In the genomic region with DNA sequence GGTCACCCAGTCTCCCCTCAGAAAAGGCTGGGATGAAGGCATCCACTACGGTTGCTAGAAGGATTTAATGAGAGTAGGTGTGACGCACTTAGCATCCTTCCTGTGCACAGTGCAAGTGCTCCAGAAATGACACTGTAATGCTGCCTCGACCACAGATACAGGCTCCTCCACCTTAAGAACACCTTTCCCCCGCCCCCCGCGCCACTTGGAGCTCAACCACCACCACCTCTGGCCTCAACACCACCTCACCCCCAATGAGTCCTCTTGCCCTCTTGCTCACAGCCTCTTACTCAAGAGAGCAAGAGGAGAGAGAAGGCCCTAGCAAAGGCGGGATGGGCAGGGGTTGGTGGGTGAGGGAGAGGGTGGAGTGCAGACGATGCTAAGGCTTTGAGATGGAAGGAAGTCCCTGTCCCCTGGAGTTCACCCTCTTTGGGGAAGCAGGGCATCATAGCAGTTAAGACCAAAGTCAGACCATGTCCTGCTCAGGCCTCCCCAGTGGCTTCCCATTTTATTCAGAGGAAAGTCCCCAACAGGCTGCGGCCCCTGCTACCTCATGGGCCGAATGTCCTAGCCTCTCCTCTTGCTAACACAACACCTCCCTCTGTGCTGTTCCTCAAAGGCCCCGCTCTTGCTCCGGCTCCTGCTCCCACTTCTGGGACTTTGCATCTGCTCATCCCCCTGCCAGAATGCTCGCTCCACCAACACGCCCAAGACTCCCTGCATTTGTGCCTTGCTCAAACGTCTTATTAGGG, we compare ENCODE assay signal across 1 cellular context.
TF ChIP-seq lines count a peak whose summit lies in the region.

No MANE protein-coding gene starts in this region.

TF ChIP-seq in HepG2, 621 proteins besides CTCF, POLR2A, EP300 and RAD21:
- TF ChIP-seq ZNF30 (CRISPR knock-in tag; IDR thresholded peaks at IDR 0.05) = no peak
- no peak for TF ChIP-seq ZMYM4 (CRISPR knock-in tag; IDR thresholded peaks at IDR 0.05)
- TF ChIP-seq GATAD1 (CRISPR knock-in tag; IDR thresholded peaks at IDR 0.05) = no peak
- no peak for TF ChIP-seq HHEX (CRISPR knock-in tag; IDR thresholded peaks at IDR 0.05)
- no peak for TF ChIP-seq KMT2A (CRISPR knock-in tag; IDR thresholded peaks at IDR 0.05)
- no peak for TF ChIP-seq NCOR1 (IDR thresholded peaks at IDR 0.05; ENCODE audit: borderline replicate concordance, low read length)
- TF ChIP-seq, protein P1, sequence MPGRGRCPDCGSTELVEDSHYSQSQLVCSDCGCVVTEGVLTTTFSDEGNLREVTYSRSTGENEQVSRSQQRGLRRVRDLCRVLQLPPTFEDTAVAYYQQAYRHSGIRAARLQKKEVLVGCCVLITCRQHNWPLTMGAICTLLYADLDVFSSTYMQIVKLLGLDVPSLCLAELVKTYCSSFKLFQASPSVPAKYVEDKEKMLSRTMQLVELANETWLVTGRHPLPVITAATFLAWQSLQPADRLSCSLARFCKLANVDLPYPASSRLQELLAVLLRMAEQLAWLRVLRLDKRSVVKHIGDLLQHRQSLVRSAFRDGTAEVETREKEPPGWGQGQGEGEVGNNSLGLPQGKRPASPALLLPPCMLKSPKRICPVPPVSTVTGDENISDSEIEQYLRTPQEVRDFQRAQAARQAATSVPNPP (CRISPR knock-in tag; IDR thresholded peaks at IDR 0.05) = no peak
- no peak for TF ChIP-seq ZNF879 (CRISPR knock-in tag; IDR thresholded peaks at IDR 0.05)
- TF ChIP-seq, protein P2, sequence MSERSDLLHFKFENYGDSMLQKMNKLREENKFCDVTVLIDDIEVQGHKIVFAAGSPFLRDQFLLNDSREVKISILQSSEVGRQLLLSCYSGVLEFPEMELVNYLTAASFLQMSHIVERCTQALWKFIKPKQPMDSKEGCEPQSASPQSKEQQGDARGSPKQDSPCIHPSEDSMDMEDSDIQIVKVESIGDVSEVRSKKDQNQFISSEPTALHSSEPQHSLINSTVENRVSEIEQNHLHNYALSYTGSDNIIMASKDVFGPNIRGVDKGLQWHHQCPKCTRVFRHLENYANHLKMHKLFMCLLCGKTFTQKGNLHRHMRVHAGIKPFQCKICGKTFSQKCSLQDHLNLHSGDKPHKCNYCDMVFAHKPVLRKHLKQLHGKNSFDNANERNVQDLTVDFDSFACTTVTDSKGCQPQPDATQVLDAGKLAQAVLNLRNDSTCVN (CRISPR knock-in tag; IDR thresholded peaks at IDR 0.05; ENCODE audit: borderline replicate concordance) = no peak
- TF ChIP-seq ZNF263 (CRISPR knock-in tag; IDR thresholded peaks at IDR 0.05) = no peak
- TF ChIP-seq MIER2 (CRISPR knock-in tag; IDR thresholded peaks at IDR 0.05) = no peak
- TF ChIP-seq EED (CRISPR knock-in tag; IDR thresholded peaks at IDR 0.05) = no peak
- TF ChIP-seq, protein P3, sequence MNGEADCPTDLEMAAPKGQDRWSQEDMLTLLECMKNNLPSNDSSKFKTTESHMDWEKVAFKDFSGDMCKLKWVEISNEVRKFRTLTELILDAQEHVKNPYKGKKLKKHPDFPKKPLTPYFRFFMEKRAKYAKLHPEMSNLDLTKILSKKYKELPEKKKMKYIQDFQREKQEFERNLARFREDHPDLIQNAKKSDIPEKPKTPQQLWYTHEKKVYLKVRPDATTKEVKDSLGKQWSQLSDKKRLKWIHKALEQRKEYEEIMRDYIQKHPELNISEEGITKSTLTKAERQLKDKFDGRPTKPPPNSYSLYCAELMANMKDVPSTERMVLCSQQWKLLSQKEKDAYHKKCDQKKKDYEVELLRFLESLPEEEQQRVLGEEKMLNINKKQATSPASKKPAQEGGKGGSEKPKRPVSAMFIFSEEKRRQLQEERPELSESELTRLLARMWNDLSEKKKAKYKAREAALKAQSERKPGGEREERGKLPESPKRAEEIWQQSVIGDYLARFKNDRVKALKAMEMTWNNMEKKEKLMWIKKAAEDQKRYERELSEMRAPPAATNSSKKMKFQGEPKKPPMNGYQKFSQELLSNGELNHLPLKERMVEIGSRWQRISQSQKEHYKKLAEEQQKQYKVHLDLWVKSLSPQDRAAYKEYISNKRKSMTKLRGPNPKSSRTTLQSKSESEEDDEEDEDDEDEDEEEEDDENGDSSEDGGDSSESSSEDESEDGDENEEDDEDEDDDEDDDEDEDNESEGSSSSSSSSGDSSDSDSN (CRISPR knock-in tag; IDR thresholded peaks at IDR 0.05) = no peak
- TF ChIP-seq ZNF572 (CRISPR knock-in tag; IDR thresholded peaks at IDR 0.05) = no peak
- no peak for TF ChIP-seq GABPB1 (CRISPR knock-in tag; IDR thresholded peaks at IDR 0.05)
- no peak for TF ChIP-seq ZNF235 (CRISPR knock-in tag; IDR thresholded peaks at IDR 0.05; ENCODE audit: borderline replicate concordance)
